ENCODE assay signal across 26 cellular contexts in the genomic region with DNA sequence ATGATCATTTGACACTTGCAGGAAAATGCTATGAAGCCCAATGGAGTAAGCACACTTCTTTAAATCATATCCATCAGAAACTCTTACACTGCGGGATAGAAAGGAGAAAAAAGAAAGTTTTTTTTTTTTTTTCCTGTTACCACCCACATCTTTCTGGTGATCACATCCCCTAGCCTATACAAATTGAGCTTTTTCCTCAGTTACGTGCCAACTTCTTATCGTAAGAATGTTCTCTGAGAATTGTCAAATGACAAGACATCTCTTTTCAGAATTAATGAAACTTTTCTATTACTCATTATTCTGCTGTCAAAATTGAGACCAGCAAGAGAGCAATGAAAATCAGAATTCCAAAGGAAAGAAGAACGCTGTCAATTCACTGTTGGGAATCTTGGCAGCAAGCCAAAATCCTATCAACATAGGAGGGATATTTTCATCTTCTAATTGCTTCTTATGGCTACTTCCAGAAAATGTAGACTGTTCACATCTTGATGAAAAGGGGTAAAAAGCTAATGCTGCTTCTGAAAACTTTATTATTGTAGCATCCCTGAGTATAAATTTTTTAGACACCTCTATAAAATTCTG.
DNase-seq lines count a peak whose midpoint lies in the region; ATAC-seq, FAIRE-seq and TF ChIP-seq lines count a peak whose summit lies in the region.
"Had no signal": no experiment of that assay in that cellular context is flagged by ENCODE, and none has a peak within 500 bp of the region (broad histone marks: within the 10 kb centered on the region; RNA-seq: fewer than 3 reads in every experiment).

No MANE protein-coding gene starts in this region.

- intact Hi-C loops in HepG2 (cut with micrococcal nuclease; ENCODE audit: unreplicated experiment): no loop called here
- intact Hi-C loops in right lobe of liver (cut with DNase I): no loop called here
- intact Hi-C loops in K562 (cut with micrococcal nuclease): no loop called here
- intact Hi-C loops in right cardiac atrium (cut with DNase I): no loop called here

- H2AFZ ChIP-seq in HepG2 (ENCODE audit: low read length): no peak overlapping the region
- H2AFZ ChIP-seq in K562 (ENCODE audit: low read depth, low read length): no peak overlapping the region

- H3K4me2 ChIP-seq in HepG2 (ENCODE audit: low read depth, low read length): no peak overlapping the region
- H3K4me2 ChIP-seq in K562 (ENCODE audit: insufficient read depth, low read length): no peak overlapping the region

- in situ Hi-C loops in HepG2 (cut with HindIII; ENCODE audit: extremely low pct_ligation_motif_present, low pct_unique_long_range_greater_than_20kb) (no loop called here), K562 (cut with MboI) (no loop called here), GM13976 (cut with MboI; ENCODE audit: low sequenced_read_pairs, unreplicated experiment) (no loop called here)

- FAIRE-seq in HepG2 (lab: Jason Lieb, UNC): no peak
- FAIRE-seq in K562 (lab: Jason Lieb, UNC): no peak
- FAIRE-seq: GM19239, TTC549 had no signal

- no TSS peak for BruUV-seq in HepG2 (replicated peaks; lab: Mats Ljungman, UMichigan)
- BruUV-seq in K562 (replicated peaks; lab: Mats Ljungman, UMichigan): no TSS peak

- no peaks in the 10 kb centered on the region for H3K9me3 ChIP-seq in HepG2 (ENCODE audit: low read length)
- no peaks in the 10 kb centered on the region for H3K9me3 ChIP-seq in right lobe of liver
- no peaks in the 10 kb centered on the region for H3K9me3 ChIP-seq in K562 (replicated peaks; ENCODE audit: control insufficient read depth, insufficient read depth, low read depth, low read length)
- no peaks in the 10 kb centered on the region for H3K9me3 ChIP-seq in right cardiac atrium (ENCODE audit: control insufficient read depth, low read length)
- H3K9me3 ChIP-seq: Caco-2 had no signal

- H3K27ac ChIP-seq in HepG2 (ENCODE audit: extremely low read length, insufficient read depth, low read length) (no peak overlapping the region), right lobe of liver (no peak overlapping the region), K562 (ENCODE audit: extremely low read depth, low read depth, low read length) (no peak overlapping the region), right cardiac atrium (ENCODE audit: low read length) (no peak overlapping the region)

- H3K4me3 ChIP-seq in HepG2 (replicated peaks in 1 of 3; ENCODE audit: insufficient read depth in 1 of 3, low read depth in 2 of 3, low read length in 3 of 3) (no peak overlapping the region), right lobe of liver (no peak overlapping the region), K562 (no peak overlapping the region), right cardiac atrium (ENCODE audit: low read length) (no peak overlapping the region)

- TF ChIP-seq RAD21 in HepG2 (CRISPR knock-in tag; IDR thresholded peaks at IDR 0.05) (no peak), K562 (CRISPR knock-in tag; conservative IDR thresholded peaks at IDR 0.05 in 1 of 2, IDR thresholded peaks at IDR 0.05 in 1 of 2) (no peak)

- H3K9ac ChIP-seq in HepG2 (ENCODE audit: insufficient read depth, low read depth, low read length) (no peak overlapping the region), K562 (ENCODE audit: insufficient read depth in 1 of 2, low read depth in 2 of 2, low read length in 2 of 2) (no peak overlapping the region)

- TF ChIP-seq CTCF in HepG2 (CRISPR knock-in tag; IDR thresholded peaks at IDR 0.05) (no peak), right lobe of liver (IDR thresholded peaks at IDR 0.05) (no peak), K562 (IDR thresholded peaks at IDR 0.05 in 2 of 3, conservative IDR thresholded peaks at IDR 0.05 in 1 of 3; ENCODE audit: insufficient read depth in 2 of 3, low read depth in 1 of 3, low read length in 3 of 3) (no peak), GM13976 (IDR thresholded peaks at IDR 0.05; ENCODE audit: borderline replicate concordance, control extremely low read depth, extremely low read depth, insufficient read depth, missing control alignments) (no peak)

- H3K4me1 ChIP-seq in HepG2 (ENCODE audit: insufficient read depth, low read length) (no peaks in the 10 kb centered on the region), right lobe of liver (no peaks in the 10 kb centered on the region), K562 (replicated peaks in 1 of 2; ENCODE audit: control insufficient read depth in 2 of 2, insufficient read depth in 2 of 2, low read length in 2 of 2) (peaks cover 0 to 12% of the 10 kb centered on the region in 2 experiments; a peak in 2 of 5 replicates), right cardiac atrium (ENCODE audit: control insufficient read depth, insufficient read depth, low read length) (no peaks in the 10 kb centered on the region)
- H3K4me1 ChIP-seq: Caco-2 had no signal

- H3K9me1 ChIP-seq in K562 (ENCODE audit: control insufficient read depth, insufficient read depth, low read length): no peaks in the 10 kb centered on the region

- H3K27me3 ChIP-seq in HepG2 (ENCODE audit: control insufficient read depth in 1 of 2, insufficient read depth in 2 of 2, low read length in 2 of 2) (no peaks in the 10 kb centered on the region), right lobe of liver (no peaks in the 10 kb centered on the region), K562 (ENCODE audit: control insufficient read depth in 2 of 2, insufficient read depth in 2 of 2, low read length in 2 of 2) (no peaks in the 10 kb centered on the region), right cardiac atrium (ENCODE audit: control insufficient read depth, insufficient read depth) (no peaks in the 10 kb centered on the region)

- TF ChIP-seq POLR2A in HepG2 (IDR thresholded peaks at IDR 0.05; ENCODE audit: insufficient read depth in 1 of 2, low read depth in 2 of 2, low read length in 2 of 2) (no peak), right lobe of liver (IDR thresholded peaks at IDR 0.05) (no peak), K562 (conservative IDR thresholded peaks at IDR 0.05) (no peak)

- H4K20me1 ChIP-seq in HepG2 (ENCODE audit: insufficient read depth, low read length) (no peaks in the 10 kb centered on the region), K562 (replicated peaks; ENCODE audit: control insufficient read depth, insufficient read depth, low read length) (no peaks in the 10 kb centered on the region)

- CTCF ChIA-PET in HepG2 (lab: Yijun Ruan, JAX; ENCODE audit: low intra/inter-chr PET ratio, low total read pairs): no interaction called here
- CTCF ChIA-PET in K562 (lab: Yijun Ruan, JAX; ENCODE audit: low intra/inter-chr PET ratio): no interaction called here

- POLR2A ChIA-PET in HepG2 (lab: Yijun Ruan, JAX) (no interaction called here), K562 (lab: Yijun Ruan, JAX) (interaction anchor here (0.7 kb wide), 1 partner anchor 72 kb away, joined by 5 read pairs; no protein-coding TSS in a partner anchor)

- H3K36me3 ChIP-seq in HepG2 (replicated peaks in 1 of 2; ENCODE audit: control insufficient read depth in 1 of 2, insufficient read depth in 2 of 2, low read length in 2 of 2) (no peaks in the 10 kb centered on the region), right lobe of liver (no peaks in the 10 kb centered on the region), K562 (ENCODE audit: control insufficient read depth, insufficient read depth, low read length) (no peaks in the 10 kb centered on the region)

- WGBS in HepG2 (ENCODE audit: low lambda C conversion rate): 27% methylated on average over 4 of the region's 4 CpGs
- 62% methylated on average over 4 of the region's 4 CpGs for WGBS in right lobe of liver (ENCODE audit: insufficient coverage, low coverage, low lambda C conversion rate, missing lambda C conversion rate)
- 74% methylated on average over 3 of the region's 4 CpGs for WGBS in K562 (ENCODE audit: insufficient coverage, low coverage, missing lambda C conversion rate)
- 28% methylated on average over 4 of the region's 4 CpGs for WGBS in right cardiac atrium

- ATAC-seq in HepG2 (no peak), right lobe of liver (no peak), K562 (no peak), GM21717 (IDR thresholded peaks at IDR 0.05; ENCODE audit: unreplicated experiment) (no peak), right cardiac atrium (no peak)
- ATAC-seq: left lobe of liver; naive thymus-derived CD8-positive, alpha-beta T cell had no signal

- DNase-seq in HepG2 (ENCODE audit: low spot score): no peak
- DNase-seq in right lobe of liver: no peak
- DNase-seq in K562 (ENCODE audit: extremely low read depth in 1 of 4, low spot score in 3 of 4): no peak
- peak; percentile 20 for DNase-seq in medulla oblongata (ENCODE audit: extremely low spot score)
- no peak for DNase-seq in stimulated activated CD4-positive, alpha-beta T cell treated with anti-CD3 and anti-CD28 coated beads, Interleukin-4, amount 100 ng/mL, for 24 hours
- DNase-seq in GM13976 (ENCODE audit: low spot score): no peak
- DNase-seq in right cardiac atrium: no peak
- DNase-seq: activated T-cell treated with anti-CD3 and anti-CD28 coated beads for 4 hours; anterior cingulate cortex; C1 segment of cervical spinal cord; Caco-2; DMS79 treated with DMSO at 0.1 percent for 48 hours; GF-D8; H9; KBM-7; MM.1S; naive thymus-derived CD8-positive, alpha-beta T cell; NCI-H1436 treated with DMSO at 0.1 percent for 48 hours; NCI-H526 treated with DMSO at 0.1 percent for 48 hours; OCI-M1; retina; stimulated activated CD4-positive, alpha-beta T cell treated with anti-CD3 and anti-CD28 coated beads, Interleukin-2, amount 100 ng/mL, for 48 hours had no signal

- no peaks in the 10 kb centered on the region for H3K79me2 ChIP-seq in HepG2 (ENCODE audit: insufficient read depth, low read length)
- H3K79me2 ChIP-seq in K562 (ENCODE audit: control insufficient read depth, insufficient read depth, low read length): no peaks in the 10 kb centered on the region

- TF ChIP-seq EP300 in HepG2 (IDR thresholded peaks at IDR 0.05; ENCODE audit: low read depth in 2 of 2, low read length in 2 of 2): no peak
- TF ChIP-seq EP300 in HepG2 (CRISPR knock-in tag; IDR thresholded peaks at IDR 0.05; ENCODE audit: borderline replicate concordance): no peak
- no peak for TF ChIP-seq EP300 in K562 (IDR thresholded peaks at IDR 0.05; ENCODE audit: low read length)

TF ChIP-seq in HepG2, 621 proteins besides CTCF, POLR2A, EP300 and RAD21:
- TF ChIP-seq ZNF160 (CRISPR knock-in tag; IDR thresholded peaks at IDR 0.05) (no peak), LCORL (IDR thresholded peaks at IDR 0.05) (peak; percentile 70), LCORL (CRISPR knock-in tag; IDR thresholded peaks at IDR 0.05) (no peak)

TF ChIP-seq in K562, 482 proteins besides CTCF, POLR2A, EP300 and RAD21:
- TF ChIP-seq NFIC (IDR thresholded peaks at IDR 0.05) (peak; percentile 94), NFIX (CRISPR knock-in tag; IDR thresholded peaks at IDR 0.05; ENCODE audit: low read depth) (peak; percentile 94), POLR2B (IDR thresholded peaks at IDR 0.05; ENCODE audit: low read depth, partially characterized antibody) (no peak)

Comparison
In these comparisons a context has a peak if more than half of its experiments do, and no peak if none do; other contexts are left out.
1. Of the 241 proteins assayed by ChIP-seq in both HepG2 and K562: peak only in HepG2: none; only in K562: NFIC; in both: none; in neither: 240.